8 cellular contexts compared by ENCODE assay signal in the genomic region with DNA sequence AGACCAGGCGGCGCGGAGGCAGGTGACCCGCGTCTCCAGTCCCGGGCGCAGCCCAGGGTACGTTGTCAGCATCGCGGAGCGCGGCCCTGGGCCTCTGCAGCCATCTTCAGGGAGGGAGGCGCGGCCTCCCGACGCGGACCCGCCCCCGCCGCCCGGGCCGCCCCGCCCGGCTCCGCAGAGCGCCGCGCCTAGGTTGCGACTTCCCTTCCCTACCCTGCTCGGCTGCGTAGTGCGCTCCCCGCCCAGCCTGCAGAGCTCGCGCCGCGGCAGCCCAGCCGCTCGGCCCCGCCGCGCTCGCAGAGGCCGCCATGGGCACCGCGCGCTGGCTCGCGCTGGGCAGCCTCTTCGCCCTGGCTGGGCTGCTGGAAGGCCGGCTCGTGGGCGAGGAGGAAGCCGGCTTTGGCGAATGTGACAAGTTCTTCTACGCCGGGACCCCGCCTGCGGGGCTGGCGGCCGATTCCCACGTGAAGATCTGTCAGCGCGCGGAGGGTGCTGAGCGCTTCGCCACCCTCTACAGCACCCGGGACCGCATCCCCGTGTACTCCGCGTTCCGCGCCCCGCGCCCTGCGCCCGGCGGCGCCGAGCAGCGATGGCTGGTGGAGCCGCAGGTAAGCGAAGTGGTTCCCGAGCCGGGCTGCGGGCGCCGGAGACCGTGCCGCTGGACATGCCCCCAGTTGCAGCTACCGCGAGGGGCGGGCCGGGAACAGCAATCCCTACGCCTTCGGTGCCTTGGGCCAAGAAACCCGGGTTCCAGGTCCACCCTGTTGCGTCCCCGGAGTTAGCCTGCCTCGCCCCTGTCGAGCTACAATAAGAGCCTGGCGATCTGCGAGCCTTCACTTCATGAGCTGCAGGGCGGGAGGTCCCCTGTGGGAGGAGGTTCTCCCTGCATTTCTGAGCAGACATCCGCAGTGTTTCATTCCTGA. TPM values are rescaled to one million over a fixed set of nuclear protein-coding genes. Genes with fewer than 3 reads are reported as not detected.
A peak's percentile ranks its signal among the peaks of the same experiment; 100 is the strongest.
DNase-seq lines count a peak whose midpoint lies in the region; ATAC-seq and TF ChIP-seq lines count a peak whose summit lies in the region.

A gene with protein sequence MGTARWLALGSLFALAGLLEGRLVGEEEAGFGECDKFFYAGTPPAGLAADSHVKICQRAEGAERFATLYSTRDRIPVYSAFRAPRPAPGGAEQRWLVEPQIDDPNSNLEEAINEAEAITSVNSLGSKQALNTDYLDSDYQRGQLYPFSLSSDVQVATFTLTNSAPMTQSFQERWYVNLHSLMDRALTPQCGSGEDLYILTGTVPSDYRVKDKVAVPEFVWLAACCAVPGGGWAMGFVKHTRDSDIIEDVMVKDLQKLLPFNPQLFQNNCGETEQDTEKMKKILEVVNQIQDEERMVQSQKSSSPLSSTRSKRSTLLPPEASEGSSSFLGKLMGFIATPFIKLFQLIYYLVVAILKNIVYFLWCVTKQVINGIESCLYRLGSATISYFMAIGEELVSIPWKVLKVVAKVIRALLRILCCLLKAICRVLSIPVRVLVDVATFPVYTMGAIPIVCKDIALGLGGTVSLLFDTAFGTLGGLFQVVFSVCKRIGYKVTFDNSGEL (plus strand): TSS at position 227 of the 923 bp plus-strand sequence. CDS start 82 bp downstream, at position 309.

- H3K4me1 Mint-ChIP-seq in activated B cell treated with CpG ODN at 0.5 μM for 24 hours = peaks cover 56% of the 10 kb centered on the region

- peak within 1 kb of the TSS; percentile 94 for H3K27ac Mint-ChIP-seq in activated B cell treated with CpG ODN at 0.5 μM for 24 hours

- no peaks in the 10 kb centered on the region for H3K36me3 ChIP-seq in kidney epithelial cell (ENCODE audit: control insufficient read depth, insufficient read depth, low read length)

- peak within 1 kb of the TSS; percentile 92 for H3K4me3 Mint-ChIP-seq in activated B cell treated with CpG ODN at 0.5 μM for 24 hours

- POLR2A ChIA-PET in activated B cell treated with CpG ODN at 0.5 μM for 24 hours (lab: Charles Lee) = interaction anchor here (0.6 to 4.9 kb wide), 20 partner anchors 12 to 1165 kb away, joined by 3 to 89 read pairs (median 4); a partner anchor contains a TSS

- no peaks in the 10 kb centered on the region for H3K27me3 ChIP-seq in kidney epithelial cell (ENCODE audit: control insufficient read depth, insufficient read depth, low read length)

- TF ChIP-seq CTCF in activated B cell treated with CpG ODN at 0.5 μM for 24 hours (IDR thresholded peaks at IDR 0.05) (no peak), kidney epithelial cell (IDR thresholded peaks at IDR 0.05; ENCODE audit: insufficient read depth, low read length, poor library complexity, severe bottlenecking) (peak; percentile 17)

- DNase-seq in 8988T (peak; percentile 87), NCI-H2171 treated with DMSO at 0.1 percent for 48 hours (lab: John Stamatoyannopoulos, UW) (peak; percentile 69), activated B cell treated with CpG ODN at 0.5 μM for 24 hours (peak; percentile 88), cerebellar cortex (ENCODE audit: low spot score) (peak; percentile 78), kidney epithelial cell (ENCODE audit: low read depth) (no peak)
- peak; percentile 64 to 76 for DNase-seq in stimulated activated CD4-positive, alpha-beta T cell treated with anti-CD3 and anti-CD28 coated beads, Interleukin-15, amount 100 ng/mL, for 48 hours (ENCODE audit: low read depth in 2 of 2)

- ATAC-seq in GM18505 (IDR thresholded peaks at IDR 0.05; ENCODE audit: unreplicated experiment) = peak; percentile 89
- peak; percentile 77 for ATAC-seq in HG02943 (IDR thresholded peaks at IDR 0.05; ENCODE audit: low read depth, unreplicated experiment)
- ATAC-seq in activated B cell treated with CpG ODN at 0.5 μM for 24 hours (ENCODE audit: low read depth) = peak; percentile 93

- peak within 1 kb of the TSS; percentile 76 for H3K4me3 ChIP-seq in kidney epithelial cell (ENCODE audit: low read depth, low read length)

- H3K9me3 Mint-ChIP-seq in activated B cell treated with CpG ODN at 0.5 μM for 24 hours = no peaks in the 10 kb centered on the region

- CTCF ChIA-PET in activated B cell treated with CpG ODN at 0.5 μM for 24 hours (lab: Charles Lee) = interaction anchor here (1.0 to 9.7 kb wide), 5 partner anchors 19 to 700 kb away, joined by 3 to 138 read pairs (median 5); a partner anchor contains a TSS

- TF ChIP-seq POLR2A in GM18505 (IDR thresholded peaks at IDR 0.05; ENCODE audit: borderline replicate concordance, extremely low read depth, insufficient read depth, insufficient read length) = peak; percentile 89

- no peaks in the 10 kb centered on the region for H3K27me3 Mint-ChIP-seq in activated B cell treated with CpG ODN at 0.5 μM for 24 hours

- no peaks in the 10 kb centered on the region for H3K36me3 Mint-ChIP-seq in activated B cell treated with CpG ODN at 0.5 μM for 24 hours (ENCODE audit: low read depth)

- intact Hi-C loops in activated B cell treated with CpG ODN at 0.5 μM for 24 hours (cut with micrococcal nuclease) = loop anchor here (1.0 to 5.0 kb wide), 8 partner anchors 19 to 699 kb away; a partner anchor contains a TSS

RNA-seq across cellular contexts. Expression of the gene that starts here (rescaled TPM):
- total RNA-seq in activated B cell treated with CpG ODN at 0.5 μM for 24 hours = 9.5 and 9.8 TPM in 2 replicates
- 33.1 and 38.4 TPM in 2 replicates for total RNA-seq in kidney epithelial cell
